Comparison of ENCODE assay signal across 1 cellular context in genomic region chr3:57597240-57597972, GRCh38.
TF ChIP-seq lines count a peak whose summit lies in the region.

TSS of gene ARF4 (minus strand) at chr3:57597344. CDS start at chr3:57597140, 204 bp downstream.

TF ChIP-seq in HepG2, 621 proteins besides CTCF, POLR2A, EP300 and RAD21 (continued from another document and continues in another):
- TF ChIP-seq ZNF138 (CRISPR knock-in tag; IDR thresholded peaks at IDR 0.05; ENCODE audit: low read depth): peak; percentile 79; the same call in 1 of the 2 replicates
- peak; percentile 24; the same call in 1 of the 2 replicates for TF ChIP-seq ZSCAN25 (CRISPR knock-in tag; IDR thresholded peaks at IDR 0.05)
- peak; percentile 79 for TF ChIP-seq POGK (CRISPR knock-in tag; conservative IDR thresholded peaks at IDR 0.05)
- no peak for TF ChIP-seq ZNF543 (CRISPR knock-in tag; IDR thresholded peaks at IDR 0.05)
- no peak for TF ChIP-seq PRDM10 (CRISPR knock-in tag; IDR thresholded peaks at IDR 0.05; ENCODE audit: low read depth)
- peak; percentile 85 for TF ChIP-seq ATF7-NPFF (CRISPR knock-in tag; IDR thresholded peaks at IDR 0.05; ENCODE audit: low read depth)
- peak; percentile 82; the same call in 1 of the 2 replicates for TF ChIP-seq ZNF101 (CRISPR knock-in tag; IDR thresholded peaks at IDR 0.05; ENCODE audit: borderline replicate concordance, low read depth)
- no peak for TF ChIP-seq NRL (CRISPR knock-in tag; IDR thresholded peaks at IDR 0.05; ENCODE audit: borderline replicate concordance)
- peak; percentile 63; the same call in 1 of the 2 replicates for TF ChIP-seq ZNF331 (CRISPR knock-in tag; IDR thresholded peaks at IDR 0.05)
- peak; percentile 92 for TF ChIP-seq ETV5 (CRISPR knock-in tag; IDR thresholded peaks at IDR 0.05; ENCODE audit: borderline replicate concordance)
- peak; percentile 6; the same call in 1 of the 2 replicates for TF ChIP-seq HNF4G (IDR thresholded peaks at IDR 0.05; ENCODE audit: borderline replicate concordance, low read depth, low read length)
- TF ChIP-seq HNF4G (CRISPR knock-in tag; IDR thresholded peaks at IDR 0.05; ENCODE audit: borderline replicate concordance, low read depth): no peak
- peak; percentile 30; the same call in 1 of the 2 replicates for TF ChIP-seq SUZ12 (IDR thresholded peaks at IDR 0.05; ENCODE audit: low read depth, low read length)
- TF ChIP-seq HES4 (CRISPR knock-in tag; IDR thresholded peaks at IDR 0.05; ENCODE audit: borderline replicate concordance): no peak
- TF ChIP-seq ZNF562 (CRISPR knock-in tag; IDR thresholded peaks at IDR 0.05; ENCODE audit: borderline replicate concordance): no peak
- peak; percentile 76; the same call in 1 of the 2 replicates for TF ChIP-seq ZBTB3 (CRISPR knock-in tag; IDR thresholded peaks at IDR 0.05; ENCODE audit: borderline replicate concordance, low read depth)
- no peak for TF ChIP-seq E2F2 (CRISPR knock-in tag; IDR thresholded peaks at IDR 0.05; ENCODE audit: borderline replicate concordance)
- TF ChIP-seq ASH2L (IDR thresholded peaks at IDR 0.05; ENCODE audit: insufficient read length, low read depth, low read length): peak; percentile 71
- TF ChIP-seq ZNF609 (CRISPR knock-in tag; IDR thresholded peaks at IDR 0.05; ENCODE audit: borderline replicate concordance): peak; percentile 53; the same call in 1 of the 2 replicates
- TF ChIP-seq ZNF784 (CRISPR knock-in tag; IDR thresholded peaks at IDR 0.05; ENCODE audit: borderline replicate concordance): no peak; the same call in 1 of the 2 replicates
- no peak; the same call in 1 of the 2 replicates for TF ChIP-seq ZNF235 (CRISPR knock-in tag; IDR thresholded peaks at IDR 0.05; ENCODE audit: borderline replicate concordance)
- peak; percentile 49; the same call in 1 of the 2 replicates for TF ChIP-seq HOXD1 (CRISPR knock-in tag; IDR thresholded peaks at IDR 0.05)
- peak; percentile 19 for TF ChIP-seq HNF1A (IDR thresholded peaks at IDR 0.05; ENCODE audit: low read depth)
- peak; percentile 40; the same call in 1 of the 2 replicates for TF ChIP-seq HNF1A (CRISPR knock-in tag; IDR thresholded peaks at IDR 0.05; ENCODE audit: borderline replicate concordance)
- TF ChIP-seq GRHL1 (CRISPR knock-in tag; conservative IDR thresholded peaks at IDR 0.05): no peak
- TF ChIP-seq YY1 (IDR thresholded peaks at IDR 0.05; ENCODE audit: insufficient read depth, insufficient replicate concordance, low read depth, low read length): peak; percentile 72
- TF ChIP-seq FOXM1 (CRISPR knock-in tag; IDR thresholded peaks at IDR 0.05): no peak
- peak; percentile 95 for TF ChIP-seq ZNF143 (CRISPR knock-in tag; IDR thresholded peaks at IDR 0.05)
- TF ChIP-seq ZBTB7B (CRISPR knock-in tag; IDR thresholded peaks at IDR 0.05): no peak
- TF ChIP-seq CEBPZ (IDR thresholded peaks at IDR 0.05; ENCODE audit: low read length): no peak
- TF ChIP-seq FOXA3 (CRISPR knock-in tag; IDR thresholded peaks at IDR 0.05): peak; percentile 69
- no peak for TF ChIP-seq LBX2 (CRISPR knock-in tag; IDR thresholded peaks at IDR 0.05; ENCODE audit: borderline replicate concordance)
- TF ChIP-seq CBFB (CRISPR knock-in tag; IDR thresholded peaks at IDR 0.05): peak; percentile 73
